In genomic region chr2:101012706-101013181, GRCh38 we compare ENCODE assay signal across 8 cellular contexts. TPM values are rescaled to one million over a fixed set of nuclear protein-coding genes. Genes with fewer than 3 reads are reported as not detected.
DNase-seq lines count a peak whose midpoint lies in the region; ATAC-seq and TF ChIP-seq lines count a peak whose summit lies in the region.

No MANE protein-coding gene starts in this region.

- no peak overlapping the region for H2AFZ ChIP-seq in fibroblast of lung (ENCODE audit: low read length)

- no peaks in the 10 kb centered on the region for H4K20me1 ChIP-seq in fibroblast of lung (ENCODE audit: control insufficient read depth, extremely low read depth, insufficient read depth, low read length)

- H3K36me3 ChIP-seq in WERI-Rb-1 (peaks cover 65% of the 10 kb centered on the region), fibroblast of lung (ENCODE audit: control insufficient read depth, insufficient read depth, low read length) (peaks cover 5% of the 10 kb centered on the region), neutrophil (peaks cover 41% of the 10 kb centered on the region)

- H3K27ac ChIP-seq in WERI-Rb-1 = no peak overlapping the region
- H3K27ac ChIP-seq in fibroblast of lung (ENCODE audit: insufficient read depth, low read length) = no peak overlapping the region
- no peak overlapping the region for H3K27ac ChIP-seq in neutrophil

- H3K4me3 ChIP-seq in WERI-Rb-1 (ENCODE audit: low read depth, low read length) (no peak overlapping the region), fibroblast of lung (replicated peaks in 1 of 4; ENCODE audit: control extremely low read depth in 1 of 4, insufficient read depth in 1 of 4, low read depth in 3 of 4, low read length in 4 of 4) (no peak overlapping the region), neutrophil (ENCODE audit: low read depth in 1 of 2, low read length in 1 of 2) (no peak overlapping the region)

- TF ChIP-seq CTCF in WERI-Rb-1 (IDR thresholded peaks at IDR 0.05; ENCODE audit: low read depth, low read length) (peak; percentile 61), fibroblast of lung (conservative IDR thresholded peaks at IDR 0.05 in 1 of 2, IDR thresholded peaks at IDR 0.05 in 1 of 2; ENCODE audit: low read depth in 1 of 2, low read length in 2 of 2) (peak; percentile 80), neutrophil (IDR thresholded peaks at IDR 0.05) (peak; percentile 86)

- ATAC-seq in GM21381 (IDR thresholded peaks at IDR 0.05; ENCODE audit: unreplicated experiment) (no peak), GM21447 (IDR thresholded peaks at IDR 0.05; ENCODE audit: unreplicated experiment) (no peak)

- H3K4me1 ChIP-seq in fibroblast of lung (ENCODE audit: control insufficient read depth, extremely low read depth, insufficient read depth, low read length) (no peaks in the 10 kb centered on the region), neutrophil (ENCODE audit: control insufficient read depth in 1 of 2, insufficient read depth in 1 of 2, low read depth in 1 of 2, low read length in 1 of 2) (no peaks in the 10 kb centered on the region)

- peak; percentile 58 for DNase-seq in activated CD8-positive, alpha-beta memory T cell treated with anti-CD3 and anti-CD28 coated beads for 24 hours
- DNase-seq in activated CD8-positive, alpha-beta memory T cell treated with anti-CD3 and anti-CD28 coated beads, Interleukin-2, amount 50 U/mL, for 4 hours = no peak
- DNase-seq in Kasumi-1 (lab: John Stamatoyannopoulos, UW) = peak; percentile 50 to 65
- DNase-seq in WERI-Rb-1 = no peak
- peak; percentile 27 to 66 for DNase-seq in fibroblast of lung (ENCODE audit: low read depth in 2 of 2)

- H3K79me2 ChIP-seq in fibroblast of lung (ENCODE audit: control insufficient read depth, insufficient read depth, low read length) = no peaks in the 10 kb centered on the region

- H3K4me2 ChIP-seq in fibroblast of lung (ENCODE audit: extremely low read depth, insufficient read depth, low read length) = no peak overlapping the region

- H3K27me3 ChIP-seq in WERI-Rb-1 (ENCODE audit: insufficient read depth, low read depth, severe bottlenecking) (no peaks in the 10 kb centered on the region), fibroblast of lung (ENCODE audit: control insufficient read depth, insufficient read depth, low read length) (no peaks in the 10 kb centered on the region), neutrophil (no peaks in the 10 kb centered on the region)

- no peak overlapping the region for H3K9ac ChIP-seq in fibroblast of lung (ENCODE audit: insufficient read depth, low read length)

- H3K9me3 ChIP-seq in WERI-Rb-1 (ENCODE audit: severe bottlenecking) (no peaks in the 10 kb centered on the region), fibroblast of lung (ENCODE audit: control insufficient read depth, insufficient read depth, low read depth, low read length) (no peaks in the 10 kb centered on the region), neutrophil (no peaks in the 10 kb centered on the region)

RNA-seq across cellular contexts. Expression of gene RPL31, which starts 10.7 kb away (rescaled TPM):
- 1,159 and 1,348 TPM in 2 replicates for total RNA-seq in fibroblast of lung
- polyA plus RNA-seq in fibroblast of lung = 2,177 and 2,636 TPM in 2 replicates
- polyA plus RNA-seq in fibroblast of lung (2012) = 2,504 and 3,434 TPM in 2 replicates
- 260 and 319 TPM in 2 replicates for polyA minus RNA-seq in fibroblast of lung (ENCODE audit: low replicate concordance)

Comparison
In these comparisons a context has a peak if more than half of its experiments do, and no peak if none do; other contexts are left out.
1. DNase-seq: peak in activated CD8-positive, alpha-beta memory T cell treated with anti-CD3 and anti-CD28 coated beads for 24 hours (single experiment), Kasumi-1 (2 of 2) and fibroblast of lung (2 of 2); none in activated CD8-positive, alpha-beta memory T cell treated with anti-CD3 and anti-CD28 coated beads, Interleukin-2, amount 50 U/mL, for 4 hours (single experiment) and WERI-Rb-1 (single experiment).
2. Peak in every context shown above with its lines, with median percentiles within 50 percentile points of each other: CTCF ChIP-seq.